Comparison of ENCODE assay signal across 18 cellular contexts in genomic region chr11:134442246-134442645, GRCh38. TPM values are rescaled to one million over a fixed set of nuclear protein-coding genes. Genes with fewer than 3 reads are reported as not detected.
DNase-seq lines count a peak whose midpoint lies in the region; ATAC-seq and TF ChIP-seq lines count a peak whose summit lies in the region.
"Had no signal": no experiment of that assay in that cellular context is flagged by ENCODE, and none has a peak within 500 bp of the region (broad histone marks: within the 10 kb centered on the region; RNA-seq: fewer than 3 reads in every experiment).

No MANE protein-coding gene starts in this region.

- no peaks in the 10 kb centered on the region for H3K9me3 ChIP-seq in lower lobe of right lung

- no peaks in the 10 kb centered on the region; the same call in 1 of the 2 replicates for H3K27me3 ChIP-seq in H7 (ENCODE audit: control insufficient read depth, insufficient read depth, low read length)
- H3K27me3 ChIP-seq in lower lobe of right lung (ENCODE audit: low read depth): no peaks in the 10 kb centered on the region
- H3K27me3 ChIP-seq: BLaER1 had no signal

- no peaks in the 10 kb centered on the region for H3K4me1 ChIP-seq in lower lobe of right lung
- H3K4me1 ChIP-seq: BLaER1 had no signal

- TF ChIP-seq CTCF in lower lobe of right lung (IDR thresholded peaks at IDR 0.05): no peak

- ATAC-seq in lower lobe of right lung: peak; percentile 23 to 32
- ATAC-seq in stimulated activated effector memory CD8-positive, alpha-beta T cell treated with anti-CD3 and anti-CD28 coated beads, Interleukin-12 subunit alpha, Interleukin-12 subunit beta, amount 100 ng/mL, for 72 hours: no peak
- ATAC-seq: GM23338 had no signal

- peaks cover 7% of the 10 kb centered on the region for H3K9me3 Mint-ChIP-seq in stimulated activated effector memory CD8-positive, alpha-beta T cell treated with anti-CD3 and anti-CD28 coated beads, Interleukin-12 subunit alpha, Interleukin-12 subunit beta, amount 100 ng/mL, for 72 hours
- H3K9me3 Mint-ChIP-seq: GM23338 had no signal

- no peak overlapping the region for H3K27ac Mint-ChIP-seq in stimulated activated effector memory CD8-positive, alpha-beta T cell treated with anti-CD3 and anti-CD28 coated beads, Interleukin-12 subunit alpha, Interleukin-12 subunit beta, amount 100 ng/mL, for 72 hours
- H3K27ac Mint-ChIP-seq: B cell; CD4-positive, CD25-positive, alpha-beta regulatory T cell; CD8-positive, alpha-beta memory T cell; GM23338 had no signal

- DNase-seq in H7 (peak; percentile 27), lower lobe of right lung (no peak), posterior vena cava (ENCODE audit: low spot score) (peak; percentile 56), GDM1 (lab: John Stamatoyannopoulos, UW) (no peak), T-helper 9 cell (no peak)
- no peak for DNase-seq in stimulated activated effector memory CD8-positive, alpha-beta T cell treated with anti-CD3 and anti-CD28 coated beads, Interleukin-12 subunit alpha, Interleukin-12 subunit beta, amount 100 ng/mL, for 72 hours (ENCODE audit: low spot score in 2 of 2)
- DNase-seq: CD4-positive, CD25-positive, alpha-beta regulatory T cell; CD8-positive, alpha-beta memory T cell; DMS 273 treated with DMSO at 0.1 percent for 48 hours; DMS79; EL; GF-D8; HCEC 1CT had no signal

- no peak overlapping the region for H3K4me3 Mint-ChIP-seq in stimulated activated effector memory CD8-positive, alpha-beta T cell treated with anti-CD3 and anti-CD28 coated beads, Interleukin-12 subunit alpha, Interleukin-12 subunit beta, amount 100 ng/mL, for 72 hours
- H3K4me3 Mint-ChIP-seq: B cell; CD4-positive, CD25-positive, alpha-beta regulatory T cell; CD8-positive, alpha-beta memory T cell; GM23338 had no signal

- H3K36me3 ChIP-seq in H7 (replicated peaks; ENCODE audit: control insufficient read depth, insufficient read depth, low read length) (no peaks in the 10 kb centered on the region), lower lobe of right lung (no peaks in the 10 kb centered on the region)
- H3K36me3 ChIP-seq: BLaER1 had no signal

- H3K4me3 ChIP-seq in H7 (ENCODE audit: insufficient read depth, low read depth, low read length) (no peak overlapping the region), lower lobe of right lung (no peak overlapping the region)
- H3K4me3 ChIP-seq: BLaER1, GM23338 had no signal

- intact Hi-C loops in lower lobe of right lung (cut with DNase I): no loop called here
- intact Hi-C loops in posterior vena cava (cut with DNase I): no loop called here

- H3K36me3 Mint-ChIP-seq in stimulated activated effector memory CD8-positive, alpha-beta T cell treated with anti-CD3 and anti-CD28 coated beads, Interleukin-12 subunit alpha, Interleukin-12 subunit beta, amount 100 ng/mL, for 72 hours: no peaks in the 10 kb centered on the region
- H3K36me3 Mint-ChIP-seq: CD4-positive, CD25-positive, alpha-beta regulatory T cell; CD8-positive, alpha-beta memory T cell had no signal

- H3K27ac ChIP-seq in lower lobe of right lung: no peak overlapping the region
- H3K27ac ChIP-seq: 22Rv1, BLaER1, C4-2B had no signal

- peaks cover 19% of the 10 kb centered on the region for H3K4me1 Mint-ChIP-seq in stimulated activated effector memory CD8-positive, alpha-beta T cell treated with anti-CD3 and anti-CD28 coated beads, Interleukin-12 subunit alpha, Interleukin-12 subunit beta, amount 100 ng/mL, for 72 hours
- H3K4me1 Mint-ChIP-seq: B cell; CD4-positive, CD25-positive, alpha-beta regulatory T cell; CD8-positive, alpha-beta memory T cell had no signal

RNA-seq across cellular contexts. Expression of gene B3GAT1, which starts 30.2 kb away (rescaled TPM):
- total RNA-seq in H7 (2014; rRNA removed; shearing (Covaris generic)): 9.9 and 12.8 TPM in 2 replicates
- total RNA-seq in lower lobe of right lung: 1.4 TPM
- under 1 TPM in 1 of 2 donors, not detected in 1; 0.28 TPM for total RNA-seq in posterior vena cava
- total RNA-seq: B cell had no signal

Comparison
In these comparisons a context has a peak if more than half of its experiments do, and no peak if none do; other contexts are left out.
1. DNase-seq: peak in H7 (single experiment) and posterior vena cava (single experiment); none in lower lobe of right lung (single experiment), GDM1 (single experiment), T-helper 9 cell (single experiment) and stimulated activated effector memory CD8-positive, alpha-beta T cell treated with anti-CD3 and anti-CD28 coated beads, Interleukin-12 subunit alpha, Interleukin-12 subunit beta, amount 100 ng/mL, for 72 hours (0 of 2).